ENCODE assay signal across 2 cellular contexts in the genomic region with DNA sequence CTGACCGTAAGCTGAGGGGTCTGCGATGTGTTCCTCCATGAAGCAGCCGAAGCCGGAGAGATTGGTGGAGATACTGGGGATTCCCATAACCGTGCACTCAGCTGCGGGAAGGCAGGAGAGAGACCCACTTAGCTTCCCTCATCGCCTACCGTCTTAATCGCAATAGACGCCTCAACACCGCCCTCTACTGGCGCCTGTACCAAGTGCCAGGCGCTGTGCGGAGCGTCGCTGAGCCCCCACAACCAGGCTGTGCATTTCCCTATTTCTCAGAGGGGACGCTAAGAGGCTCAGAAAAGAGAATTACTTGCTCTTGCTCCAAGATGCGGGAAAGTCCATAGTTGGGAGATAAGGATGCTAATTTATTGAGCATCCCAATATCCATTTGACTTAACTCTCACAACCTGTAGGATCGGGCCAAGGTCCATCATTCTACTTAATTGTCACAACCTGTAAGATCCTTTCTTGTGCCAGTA.
TF ChIP-seq lines count a peak whose summit lies in the region.

No MANE protein-coding gene starts in this region.

TF ChIP-seq in HEK293, 187 proteins besides CTCF, POLR2A, EP300 and RAD21 (continues in another document):
- TF ChIP-seq ZNF792 (tag by site-specific recombination; IDR thresholded peaks at IDR 0.05) (no peak), ZNF423 (tag by site-specific recombination; IDR thresholded peaks at IDR 0.05) (no peak), ZNF302 (tag by site-specific recombination; IDR thresholded peaks at IDR 0.05; ENCODE audit: low read depth) (no peak), ZNF768 (tag by site-specific recombination; IDR thresholded peaks at IDR 0.05) (peak; percentile 85), SCRT1 (tag by site-specific recombination; IDR thresholded peaks at IDR 0.05; ENCODE audit: borderline replicate concordance) (peak; percentile 74), GLIS1 (tag by site-specific recombination; IDR thresholded peaks at IDR 0.05) (peak; percentile 23; the same call in 1 of the 2 replicates), RBAK (tag by site-specific recombination; IDR thresholded peaks at IDR 0.05) (no peak), ZEB2 (tag by site-specific recombination; IDR thresholded peaks at IDR 0.05) (0 out of 2 replicates have a peak, but pooled peaks have one; percentile 12), ZBTB17 (tag by site-specific recombination; IDR thresholded peaks at IDR 0.05) (peak; percentile 63; the same call in 1 of the 2 replicates), SALL2 (tag by site-specific recombination; IDR thresholded peaks at IDR 0.05; ENCODE audit: borderline replicate concordance) (no peak), ZNF16 (tag by site-specific recombination; IDR thresholded peaks at IDR 0.05; ENCODE audit: low read depth) (no peak), PRDM1 (tag by site-specific recombination; IDR thresholded peaks at IDR 0.05) (peak; percentile 42; the same call in 1 of the 2 replicates), ZNF23 (tag by site-specific recombination; IDR thresholded peaks at IDR 0.05; ENCODE audit: borderline replicate concordance) (no peak), ZNF2 (tag by site-specific recombination; IDR thresholded peaks at IDR 0.05) (0 out of 2 replicates have a peak, but pooled peaks have one; percentile 55), SCRT2 (tag by site-specific recombination; IDR thresholded peaks at IDR 0.05) (peak; percentile 94), GLI4 (tag by site-specific recombination; IDR thresholded peaks at IDR 0.05) (no peak)
- TF ChIP-seq, protein P1, sequence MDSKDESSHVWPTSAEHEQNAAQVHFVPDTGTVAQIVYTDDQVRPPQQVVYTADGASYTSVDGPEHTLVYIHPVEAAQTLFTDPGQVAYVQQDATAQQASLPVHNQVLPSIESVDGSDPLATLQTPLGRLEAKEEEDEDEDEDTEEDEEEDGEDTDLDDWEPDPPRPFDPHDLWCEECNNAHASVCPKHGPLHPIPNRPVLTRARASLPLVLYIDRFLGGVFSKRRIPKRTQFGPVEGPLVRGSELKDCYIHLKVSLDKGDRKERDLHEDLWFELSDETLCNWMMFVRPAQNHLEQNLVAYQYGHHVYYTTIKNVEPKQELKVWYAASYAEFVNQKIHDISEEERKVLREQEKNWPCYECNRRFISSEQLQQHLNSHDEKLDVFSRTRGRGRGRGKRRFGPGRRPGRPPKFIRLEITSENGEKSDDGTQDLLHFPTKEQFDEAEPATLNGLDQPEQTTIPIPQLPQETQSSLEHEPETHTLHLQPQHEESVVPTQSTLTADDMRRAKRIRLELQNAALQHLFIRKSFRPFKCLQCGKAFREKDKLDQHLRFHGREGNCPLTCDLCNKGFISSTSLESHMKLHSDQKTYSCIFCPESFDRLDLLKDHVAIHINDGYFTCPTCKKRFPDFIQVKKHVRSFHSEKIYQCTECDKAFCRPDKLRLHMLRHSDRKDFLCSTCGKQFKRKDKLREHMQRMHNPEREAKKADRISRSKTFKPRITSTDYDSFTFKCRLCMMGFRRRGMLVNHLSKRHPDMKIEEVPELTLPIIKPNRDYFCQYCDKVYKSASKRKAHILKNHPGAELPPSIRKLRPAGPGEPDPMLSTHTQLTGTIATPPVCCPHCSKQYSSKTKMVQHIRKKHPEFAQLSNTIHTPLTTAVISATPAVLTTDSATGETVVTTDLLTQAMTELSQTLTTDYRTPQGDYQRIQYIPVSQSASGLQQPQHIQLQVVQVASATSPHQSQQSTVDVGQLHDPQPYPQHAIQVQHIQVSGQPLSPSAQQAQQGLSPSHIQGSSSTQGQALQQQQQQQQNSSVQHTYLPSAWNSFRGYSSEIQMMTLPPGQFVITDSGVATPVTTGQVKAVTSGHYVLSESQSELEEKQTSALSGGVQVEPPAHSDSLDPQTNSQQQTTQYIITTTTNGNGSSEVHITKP (tag by site-specific recombination; IDR thresholded peaks at IDR 0.05), result peak; percentile 52; the same call in 1 of the 2 replicates
- TF ChIP-seq, protein P2, sequence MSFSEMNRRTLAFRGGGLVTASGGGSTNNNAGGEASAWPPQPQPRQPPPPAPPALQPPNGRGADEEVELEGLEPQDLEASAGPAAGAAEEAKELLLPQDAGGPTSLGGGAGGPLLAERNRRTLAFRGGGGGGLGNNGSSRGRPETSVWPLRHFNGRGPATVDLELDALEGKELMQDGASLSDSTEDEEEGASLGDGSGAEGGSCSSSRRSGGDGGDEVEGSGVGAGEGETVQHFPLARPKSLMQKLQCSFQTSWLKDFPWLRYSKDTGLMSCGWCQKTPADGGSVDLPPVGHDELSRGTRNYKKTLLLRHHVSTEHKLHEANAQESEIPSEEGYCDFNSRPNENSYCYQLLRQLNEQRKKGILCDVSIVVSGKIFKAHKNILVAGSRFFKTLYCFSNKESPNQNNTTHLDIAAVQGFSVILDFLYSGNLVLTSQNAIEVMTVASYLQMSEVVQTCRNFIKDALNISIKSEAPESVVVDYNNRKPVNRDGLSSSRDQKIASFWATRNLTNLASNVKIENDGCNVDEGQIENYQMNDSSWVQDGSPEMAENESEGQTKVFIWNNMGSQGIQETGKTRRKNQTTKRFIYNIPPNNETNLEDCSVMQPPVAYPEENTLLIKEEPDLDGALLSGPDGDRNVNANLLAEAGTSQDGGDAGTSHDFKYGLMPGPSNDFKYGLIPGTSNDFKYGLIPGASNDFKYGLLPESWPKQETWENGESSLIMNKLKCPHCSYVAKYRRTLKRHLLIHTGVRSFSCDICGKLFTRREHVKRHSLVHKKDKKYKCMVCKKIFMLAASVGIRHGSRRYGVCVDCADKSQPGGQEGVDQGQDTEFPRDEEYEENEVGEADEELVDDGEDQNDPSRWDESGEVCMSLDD (tag by site-specific recombination; IDR thresholded peaks at IDR 0.05), result 0 out of 2 replicates have a peak, but pooled peaks have one; percentile 21
- TF ChIP-seq, protein P3, sequence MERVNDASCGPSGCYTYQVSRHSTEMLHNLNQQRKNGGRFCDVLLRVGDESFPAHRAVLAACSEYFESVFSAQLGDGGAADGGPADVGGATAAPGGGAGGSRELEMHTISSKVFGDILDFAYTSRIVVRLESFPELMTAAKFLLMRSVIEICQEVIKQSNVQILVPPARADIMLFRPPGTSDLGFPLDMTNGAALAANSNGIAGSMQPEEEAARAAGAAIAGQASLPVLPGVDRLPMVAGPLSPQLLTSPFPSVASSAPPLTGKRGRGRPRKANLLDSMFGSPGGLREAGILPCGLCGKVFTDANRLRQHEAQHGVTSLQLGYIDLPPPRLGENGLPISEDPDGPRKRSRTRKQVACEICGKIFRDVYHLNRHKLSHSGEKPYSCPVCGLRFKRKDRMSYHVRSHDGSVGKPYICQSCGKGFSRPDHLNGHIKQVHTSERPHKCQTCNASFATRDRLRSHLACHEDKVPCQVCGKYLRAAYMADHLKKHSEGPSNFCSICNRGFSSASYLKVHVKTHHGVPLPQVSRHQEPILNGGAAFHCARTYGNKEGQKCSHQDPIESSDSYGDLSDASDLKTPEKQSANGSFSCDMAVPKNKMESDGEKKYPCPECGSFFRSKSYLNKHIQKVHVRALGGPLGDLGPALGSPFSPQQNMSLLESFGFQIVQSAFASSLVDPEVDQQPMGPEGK (tag by site-specific recombination; IDR thresholded peaks at IDR 0.05), result peak; percentile 61

TF ChIP-seq in endothelial cell of umbilical vein, 7 proteins besides CTCF, POLR2A, EP300 and RAD21:
- TF ChIP-seq FOS (IDR thresholded peaks at IDR 0.05; ENCODE audit: borderline replicate concordance, insufficient read depth, low read length) (no peak), JUN (IDR thresholded peaks at IDR 0.05; ENCODE audit: borderline replicate concordance, insufficient read depth, insufficient read length, low read depth) (no peak), EZH2 (IDR thresholded peaks at IDR 0.05; ENCODE audit: borderline replicate concordance, low read depth, low read length, severe bottlenecking) (no peak), GATA2 (IDR thresholded peaks at IDR 0.05; ENCODE audit: insufficient read depth, insufficient read length, low read depth, low read length) (no peak), POLR2AphosphoS5 (IDR thresholded peaks at IDR 0.05; ENCODE audit: insufficient read depth, low read depth, low read length) (no peak), MYC (IDR thresholded peaks at IDR 0.05; ENCODE audit: low read depth, low read length) (no peak)
- TF ChIP-seq, protein P4, sequence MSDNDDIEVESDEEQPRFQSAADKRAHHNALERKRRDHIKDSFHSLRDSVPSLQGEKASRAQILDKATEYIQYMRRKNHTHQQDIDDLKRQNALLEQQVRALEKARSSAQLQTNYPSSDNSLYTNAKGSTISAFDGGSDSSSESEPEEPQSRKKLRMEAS (IDR thresholded peaks at IDR 0.05; ENCODE audit: insufficient read depth, insufficient read length), result no peak
